ENCODE assay signal across 23 cellular contexts in the genomic region with DNA sequence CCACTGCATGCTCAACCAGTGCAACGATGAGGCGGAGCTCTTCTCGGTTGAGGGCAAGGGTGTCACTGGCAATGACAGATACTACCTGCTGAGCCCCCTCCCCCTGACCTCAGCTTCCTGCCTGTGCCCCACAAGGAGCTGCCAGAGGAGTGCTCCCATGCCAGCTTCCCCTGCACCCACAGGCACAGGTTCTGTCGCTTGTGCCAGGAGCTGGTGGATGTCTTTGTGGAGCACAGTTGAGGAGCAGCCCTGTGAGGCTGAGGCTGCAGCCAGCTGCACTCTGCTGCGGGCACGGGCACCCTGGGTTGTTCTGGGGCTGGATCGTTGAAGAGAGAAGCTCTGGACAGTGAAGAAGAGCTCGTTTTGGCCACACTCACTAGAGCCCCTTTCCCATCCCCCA.
DNase-seq lines count a peak whose midpoint lies in the region; ATAC-seq, FAIRE-seq and TF ChIP-seq lines count a peak whose summit lies in the region.
"Had no signal": no experiment of that assay in that cellular context is flagged by ENCODE, and none has a peak within 500 bp of the region (broad histone marks: within the 10 kb centered on the region; RNA-seq: fewer than 3 reads in every experiment).

No MANE protein-coding gene starts in this region.

- TF ChIP-seq POLR2A in GM12878 (IDR thresholded peaks at IDR 0.05; ENCODE audit: low read depth, low read length): peak; percentile 47; the same call in 1 of the 2 replicates

- intact Hi-C loops in GM12878 (cut with micrococcal nuclease; ENCODE audit: unreplicated experiment): no loop called here

- TF ChIP-seq CTCF in GM12878 (IDR thresholded peaks at IDR 0.05 in 2 of 3, conservative IDR thresholded peaks at IDR 0.05 in 1 of 3; ENCODE audit: control insufficient read depth in 2 of 3, extremely low read depth in 1 of 3, insufficient read depth in 1 of 3, low read depth in 3 of 3, low read length in 3 of 3): no peak

- BruUV-seq in GM12878 (replicated peaks; lab: Mats Ljungman, UMichigan): no TSS peak

- no peaks in the 10 kb centered on the region; the same call in 1 of the 2 replicates for H4K20me1 ChIP-seq in GM12878 (ENCODE audit: control insufficient read depth, insufficient read depth)

- no peak overlapping the region for H2AFZ ChIP-seq in GM12878 (ENCODE audit: control insufficient read depth, low read depth, low read length)
- H2AFZ ChIP-seq: neural progenitor cell had no signal

- in situ Hi-C loops in GM12878 (cut with MboI): no loop called here

- H3K9ac ChIP-seq in GM12878 (ENCODE audit: control insufficient read depth, insufficient read depth, low read length): no peak overlapping the region
- H3K9ac ChIP-seq: neural progenitor cell had no signal

- peaks cover 14% of the 10 kb centered on the region for H3K4me1 ChIP-seq in CD4-positive, CD25-positive, alpha-beta regulatory T cell (ENCODE audit: control insufficient read depth, insufficient read depth, low read length, poor library complexity, severe bottlenecking)
- no peaks in the 10 kb centered on the region for H3K4me1 ChIP-seq in GM12878 (ENCODE audit: control insufficient read depth, insufficient read depth, low read length)
- H3K4me1 ChIP-seq: neural progenitor cell had no signal

- H3K27me3 Mint-ChIP-seq in CD4-positive, CD25-positive, alpha-beta regulatory T cell: no peaks in the 10 kb centered on the region
- no peaks in the 10 kb centered on the region for H3K27me3 Mint-ChIP-seq in stimulated activated naive B cell treated with anti-CD40 and anti-IgM and Interleukin-4, amounts not matched to agents 10 μg/mL and 1 μg/mL and 100 μg/mL, for 72 hours

- H3K4me3 Mint-ChIP-seq in CD4-positive, CD25-positive, alpha-beta regulatory T cell: peak overlapping the region in 1 of 4 donors; percentile 83
- H3K4me3 Mint-ChIP-seq in stimulated activated naive B cell treated with anti-CD40 and anti-IgM and Interleukin-4, amounts not matched to agents 10 μg/mL and 1 μg/mL and 100 μg/mL, for 72 hours: no peak overlapping the region
- H3K4me3 Mint-ChIP-seq: H9, neural progenitor cell had no signal

- POLR2A ChIA-PET in GM12878 (lab: Charles Lee): no interaction called here

- 92% methylated on average over 8 of the region's 8 CpGs for WGBS in GM12878 (ENCODE audit: insufficient coverage, insufficient replicate concordance, low lambda C conversion rate, missing lambda C conversion rate)

- FAIRE-seq in GM12878 (lab: Jason Lieb, UNC): no peak
- FAIRE-seq: small intestine had no signal

- no peak for ATAC-seq in CD4-positive, CD25-positive, alpha-beta regulatory T cell (ENCODE audit: low read depth in 2 of 2)
- no peak for ATAC-seq in GM12878
- no peak for ATAC-seq in stimulated activated naive B cell treated with anti-CD40 and anti-IgM and Interleukin-4, amounts not matched to agents 10 μg/mL and 1 μg/mL and 100 μg/mL, for 72 hours (replicated peaks)
- ATAC-seq: heart left ventricle; left lung; Panc1; stimulated activated naive CD8-positive, alpha-beta T cell treated with anti-CD3 and anti-CD28 coated beads, Interleukin-15, Interleukin-2, amounts not matched to agents 100 U/mL and 50 U/mL, for 24 hours had no signal

- SMC1A ChIA-PET in GM12878 (lab: Charles Lee; ENCODE audit: uncharacterized antibody, unreplicated experiment): interaction anchor here (0.6 kb wide), 1 partner anchor 150 kb away, joined by 3 read pairs; no protein-coding TSS in a partner anchor

- H3K4me3 ChIP-seq in CD4-positive, CD25-positive, alpha-beta regulatory T cell (ENCODE audit: low read depth, low read length): no peak overlapping the region
- no peak overlapping the region for H3K4me3 ChIP-seq in GM12878
- H3K4me3 ChIP-seq: heart left ventricle, left lung, neural progenitor cell had no signal

- peak overlapping the region in 2 of 3 donors; percentile 55 to 65 for H3K27ac Mint-ChIP-seq in CD4-positive, CD25-positive, alpha-beta regulatory T cell
- no peak overlapping the region for H3K27ac Mint-ChIP-seq in stimulated activated naive B cell treated with anti-CD40 and anti-IgM and Interleukin-4, amounts not matched to agents 10 μg/mL and 1 μg/mL and 100 μg/mL, for 72 hours
- H3K27ac Mint-ChIP-seq: neural progenitor cell had no signal

- H3K79me2 ChIP-seq in GM12878 (ENCODE audit: control insufficient read depth, insufficient read depth, low read length): peaks cover 2% of the 10 kb centered on the region

- RAD21 ChIA-PET in GM12878 (lab: Charles Lee; ENCODE audit: unreplicated experiment): no interaction called here

- CTCF ChIA-PET in GM12878 (lab: Yijun Ruan, JAX): no interaction called here

- peak; percentile 59 for DNase-seq in activated CD8-positive, alpha-beta memory T cell treated with anti-CD3 and anti-CD28 coated beads for 24 hours
- no peak for DNase-seq in activated CD8-positive, alpha-beta memory T cell treated with anti-CD3 and anti-CD28 coated beads, Interleukin-2, amount 50 U/mL, for 48 hours
- peak in 1 of 3 donors; percentile 23 for DNase-seq in CD4-positive, CD25-positive, alpha-beta regulatory T cell
- DNase-seq in GM03348 (ENCODE audit: low spot score) (peak; percentile 1), GM12878 (ENCODE audit: low read depth, low spot score) (no peak), ureter (ENCODE audit: low spot score) (no peak)
- DNase-seq in stimulated activated naive B cell treated with anti-CD40 and anti-IgM and Interleukin-4, amounts not matched to agents 10 μg/mL and 1 μg/mL and 100 μg/mL, for 72 hours: no peak
- DNase-seq: DMS153; foreskin melanocyte; H9; heart left ventricle; islet precursor cell; mesenchymal stem cell; NCI-H1694 treated with DMSO at 0.1 percent for 48 hours; NCI-H446 treated with DMSO at 0.1 percent for 48 hours; NCI-H774; small intestine; stimulated activated naive CD8-positive, alpha-beta T cell treated with anti-CD3 and anti-CD28 coated beads, Interleukin-15, Interleukin-2, amounts not matched to agents 100 U/mL and 50 U/mL, for 24 hours; T1000 had no signal

- H3K27me3 ChIP-seq in CD4-positive, CD25-positive, alpha-beta regulatory T cell (ENCODE audit: control insufficient read depth, insufficient read depth, low read length): no peaks in the 10 kb centered on the region
- H3K27me3 ChIP-seq in GM12878 (replicated peaks in 1 of 2; ENCODE audit: control insufficient read depth in 2 of 2, insufficient read depth in 2 of 2, low read length in 1 of 2): no peaks in the 10 kb centered on the region
- H3K27me3 ChIP-seq: heart left ventricle, left lung, neural progenitor cell had no signal

- no peak for TF ChIP-seq EP300 in GM12878 (IDR thresholded peaks at IDR 0.05; ENCODE audit: borderline replicate concordance in 1 of 2, control insufficient read depth in 1 of 2, low read depth in 2 of 2, low read length in 2 of 2)

- H3K4me2 ChIP-seq in GM12878 (ENCODE audit: control insufficient read depth, insufficient read depth): no peak overlapping the region
- H3K4me2 ChIP-seq: neural progenitor cell had no signal

- no peaks in the 10 kb centered on the region for H3K9me3 ChIP-seq in CD4-positive, CD25-positive, alpha-beta regulatory T cell (ENCODE audit: control insufficient read depth in 2 of 2, low read length in 2 of 2)
- H3K9me3 ChIP-seq in GM12878 (replicated peaks; ENCODE audit: control insufficient read depth, insufficient read depth, low read length): no peaks in the 10 kb centered on the region
- H3K9me3 ChIP-seq: heart left ventricle, left lung had no signal

- H3K9me3 Mint-ChIP-seq in CD4-positive, CD25-positive, alpha-beta regulatory T cell: peaks cover 0 to 3% (median 0%) of the 10 kb centered on the region in 7 donors
- peaks cover 0 to 4% of the 10 kb centered on the region in 2 donors for H3K9me3 Mint-ChIP-seq in stimulated activated naive B cell treated with anti-CD40 and anti-IgM and Interleukin-4, amounts not matched to agents 10 μg/mL and 1 μg/mL and 100 μg/mL, for 72 hours

- H3K4me1 Mint-ChIP-seq in CD4-positive, CD25-positive, alpha-beta regulatory T cell: peaks cover 9 to 34% (median 12%) of the 10 kb centered on the region in 4 donors
- peaks cover 4 to 8% of the 10 kb centered on the region in 2 donors for H3K4me1 Mint-ChIP-seq in stimulated activated naive B cell treated with anti-CD40 and anti-IgM and Interleukin-4, amounts not matched to agents 10 μg/mL and 1 μg/mL and 100 μg/mL, for 72 hours

- TF ChIP-seq RAD21 in GM12878 (IDR thresholded peaks at IDR 0.05; ENCODE audit: insufficient read depth, low read depth, low read length): no peak

- H3K27ac ChIP-seq in CD4-positive, CD25-positive, alpha-beta regulatory T cell (ENCODE audit: insufficient read depth, low read length, poor library complexity, severe bottlenecking): peak overlapping the region; percentile 3
- no peak overlapping the region for H3K27ac ChIP-seq in GM12878 (ENCODE audit: control insufficient read depth, insufficient read depth)
- H3K27ac ChIP-seq: heart left ventricle, left lung, neural progenitor cell, VCaP had no signal

- peaks cover 19% of the 10 kb centered on the region for H3K36me3 Mint-ChIP-seq in CD4-positive, CD25-positive, alpha-beta regulatory T cell
- H3K36me3 Mint-ChIP-seq in stimulated activated naive B cell treated with anti-CD40 and anti-IgM and Interleukin-4, amounts not matched to agents 10 μg/mL and 1 μg/mL and 100 μg/mL, for 72 hours: peaks cover 53 to 67% of the 10 kb centered on the region in 2 donors

- peaks cover 56% of the 10 kb centered on the region for H3K36me3 ChIP-seq in CD4-positive, CD25-positive, alpha-beta regulatory T cell (ENCODE audit: control insufficient read depth, insufficient read depth, low read length)
- H3K36me3 ChIP-seq in GM12878 (ENCODE audit: control insufficient read depth in 2 of 2, insufficient read depth in 2 of 2, low read length in 1 of 2): peaks cover 23 to 26% of the 10 kb centered on the region in 2 experiments
- H3K36me3 ChIP-seq: neural progenitor cell had no signal

TF ChIP-seq in GM12878, 131 proteins besides CTCF, POLR2A, EP300 and RAD21 (continues in another document):
- TF ChIP-seq SMARCA5 (IDR thresholded peaks at IDR 0.05) (no peak), HCFC1 (IDR thresholded peaks at IDR 0.05; ENCODE audit: low read length) (no peak), FOS (IDR thresholded peaks at IDR 0.05; ENCODE audit: borderline replicate concordance, extremely low read depth, insufficient read length) (no peak), KLF5 (IDR thresholded peaks at IDR 0.05; ENCODE audit: partially characterized antibody) (no peak)

Comparison
In these comparisons a context has a peak if more than half of its experiments do, and no peak if none do; other contexts are left out.
1. DNase-seq: peak in activated CD8-positive, alpha-beta memory T cell treated with anti-CD3 and anti-CD28 coated beads for 24 hours (single experiment) and GM03348 (single experiment); none in activated CD8-positive, alpha-beta memory T cell treated with anti-CD3 and anti-CD28 coated beads, Interleukin-2, amount 50 U/mL, for 48 hours (single experiment), GM12878 (single experiment), ureter (single experiment) and stimulated activated naive B cell treated with anti-CD40 and anti-IgM and Interleukin-4, amounts not matched to agents 10 μg/mL and 1 μg/mL and 100 μg/mL, for 72 hours (single experiment).